In genomic region chr16:66899945-66900688, GRCh38 we compare ENCODE assay signal across 7 cellular contexts. TPM values are rescaled to one million over a fixed set of nuclear protein-coding genes. Genes with fewer than 3 reads are reported as not detected.
DNase-seq lines count a peak whose midpoint lies in the region; TF ChIP-seq lines count a peak whose summit lies in the region.
"Had no signal": no experiment of that assay in that cellular context is flagged by ENCODE, and none has a peak within 500 bp of the region (broad histone marks: within the 10 kb centered on the region; RNA-seq: fewer than 3 reads in every experiment).

No MANE protein-coding gene starts in this region.

- no peak overlapping the region for H3K4me3 Mint-ChIP-seq in mesothelial cell of epicardium

- no peak overlapping the region for H2AFZ ChIP-seq in GM23248

- no peaks in the 10 kb centered on the region for H3K9me2 ChIP-seq in GM23248 (ENCODE audit: insufficient read depth)

- DNase-seq in GM23248 (peak; percentile 58), adipocyte (ENCODE audit: low read depth) (peak; percentile 59), mesothelial cell of epicardium (ENCODE audit: low spot score in 2 of 2, unreplicated experiment in 2 of 2) (peak; percentile 65 to 86), midbrain (lab: John Stamatoyannopoulos, UW) (no peak), SIG-M5 (lab: John Stamatoyannopoulos, UW) (no peak), activated gamma-delta T cell (lab: John Stamatoyannopoulos, UW) (no peak)

- no peaks in the 10 kb centered on the region for H3K27me3 Mint-ChIP-seq in mesothelial cell of epicardium (ENCODE audit: low read depth)

- in situ Hi-C loops in GM23248 (cut with MboI) = no loop called here

- H3K4me1 Mint-ChIP-seq in mesothelial cell of epicardium = peaks cover 38% of the 10 kb centered on the region

- no peaks in the 10 kb centered on the region for H4K20me1 ChIP-seq in GM23248 (ENCODE audit: insufficient read depth)

- H3K9me3 ChIP-seq in GM23248 (ENCODE audit: low read depth) (no peaks in the 10 kb centered on the region), adipocyte (ENCODE audit: control insufficient read depth, low read length) (no peaks in the 10 kb centered on the region)

- no peak overlapping the region for H3K27ac ChIP-seq in GM23248
- H3K27ac ChIP-seq: HL-60 had no signal

- no peaks in the 10 kb centered on the region for H3K79me2 ChIP-seq in GM23248 (ENCODE audit: insufficient read depth)

- H3K9me3 Mint-ChIP-seq in mesothelial cell of epicardium = no peaks in the 10 kb centered on the region

- no peak for TF ChIP-seq CTCF in mesothelial cell of epicardium (IDR thresholded peaks at IDR 0.05; ENCODE audit: unreplicated experiment)

- H3K4me1 ChIP-seq in GM23248 (ENCODE audit: insufficient read depth) (peaks cover 9% of the 10 kb centered on the region), adipocyte (ENCODE audit: control insufficient read depth, insufficient read depth, low read length) (peaks cover 19% of the 10 kb centered on the region)

- no peaks in the 10 kb centered on the region for H3K36me3 ChIP-seq in GM23248 (ENCODE audit: low read depth)
- H3K36me3 ChIP-seq in adipocyte (ENCODE audit: control insufficient read depth, insufficient read depth, low read length, severe bottlenecking) = no peaks in the 10 kb centered on the region

- H3K27ac Mint-ChIP-seq in mesothelial cell of epicardium = peak overlapping the region; percentile 84

- H3K36me3 Mint-ChIP-seq in mesothelial cell of epicardium = no peaks in the 10 kb centered on the region

- WGBS in GM23248 (ENCODE audit: low coverage in 1 of 2, low lambda C conversion rate in 2 of 2, missing lambda C conversion rate in 2 of 2), 2 experiments = 41 to 50% methylated on average over 9 of the region's 9 CpGs

- H3K4me3 ChIP-seq in GM23248 (no peak overlapping the region), adipocyte (ENCODE audit: low read length) (no peak overlapping the region)

- no peaks in the 10 kb centered on the region for H3F3A ChIP-seq in GM23248 (ENCODE audit: insufficient read depth)

- H3K27me3 ChIP-seq in GM23248 (replicated peaks; ENCODE audit: insufficient read depth) = no peaks in the 10 kb centered on the region
- no peaks in the 10 kb centered on the region for H3K27me3 ChIP-seq in adipocyte (replicated peaks; ENCODE audit: control insufficient read depth, insufficient read depth, low read length)

- H3K9ac ChIP-seq in GM23248 (no peak overlapping the region), adipocyte (ENCODE audit: low read length) (no peak overlapping the region)

- H3K4me2 ChIP-seq in GM23248 (ENCODE audit: unreplicated experiment) = peak overlapping the region; percentile 18

RNA-seq across cellular contexts. Expression of gene CDH16, which starts 18.6 kb away (rescaled TPM):
- total RNA-seq in GM23248 (2014; rRNA removed; shearing (Covaris generic)) = not detected in 2 replicates
- not detected in 2 replicates for polyA plus RNA-seq in GM23248 (2016; fragmentation: Nextera tagmentation; extraction: Ambion mirVana)
- total RNA-seq in mesothelial cell of epicardium = not detected in 3 replicates

RNA-seq across cellular contexts. Expression of gene PDP2, which starts 19.8 kb away (rescaled TPM):
- total RNA-seq in GM23248 (2014; rRNA removed; shearing (Covaris generic)) = 3.9 and 38.2 TPM in 2 replicates
- polyA plus RNA-seq in GM23248 (2016; fragmentation: Nextera tagmentation; extraction: Ambion mirVana) = 2.5 and 3.3 TPM in 2 replicates
- 16.7 to 17.4 TPM (median 16.9 TPM) in 3 replicates for total RNA-seq in mesothelial cell of epicardium

RNA-seq across cellular contexts. Expression of gene RRAD, which starts 25.2 kb away (rescaled TPM):
- 0.22 and 1.1 TPM in 2 replicates for total RNA-seq in GM23248 (2014; rRNA removed; shearing (Covaris generic))
- polyA plus RNA-seq in GM23248 (2016; fragmentation: Nextera tagmentation; extraction: Ambion mirVana) = 0.70 and 0.76 TPM in 2 replicates
- 2.7 to 3.7 TPM (median 2.9 TPM) in 3 replicates for total RNA-seq in mesothelial cell of epicardium

RNA-seq across cellular contexts. Expression of gene CIAO2B, which starts 34.1 kb away (rescaled TPM):
- total RNA-seq in GM23248 (2014; rRNA removed; shearing (Covaris generic)) = 76.1 and 111 TPM in 2 replicates
- polyA plus RNA-seq in GM23248 (2016; fragmentation: Nextera tagmentation; extraction: Ambion mirVana) = 173 and 182 TPM in 2 replicates
- total RNA-seq in mesothelial cell of epicardium = 52.1 to 56.1 TPM (median 54.5 TPM) in 3 replicates

RNA-seq across cellular contexts. Expression of gene CES2, which starts 35.2 kb away (rescaled TPM):
- 32.3 and 46.8 TPM in 2 replicates for total RNA-seq in GM23248 (2014; rRNA removed; shearing (Covaris generic))
- 33.9 and 37.6 TPM in 2 replicates for polyA plus RNA-seq in GM23248 (2016; fragmentation: Nextera tagmentation; extraction: Ambion mirVana)
- 52.0 to 53.4 TPM (median 52.5 TPM) in 3 replicates for total RNA-seq in mesothelial cell of epicardium

Comparison
In these comparisons a context has a peak if more than half of its experiments do, and no peak if none do; other contexts are left out.
1. DNase-seq: peak in GM23248 (single experiment), adipocyte (single experiment) and mesothelial cell of epicardium (2 of 2); none in midbrain (single experiment), SIG-M5 (single experiment) and activated gamma-delta T cell (single experiment).